Comparison of ENCODE assay signal across 8 cellular contexts in the genomic region with DNA sequence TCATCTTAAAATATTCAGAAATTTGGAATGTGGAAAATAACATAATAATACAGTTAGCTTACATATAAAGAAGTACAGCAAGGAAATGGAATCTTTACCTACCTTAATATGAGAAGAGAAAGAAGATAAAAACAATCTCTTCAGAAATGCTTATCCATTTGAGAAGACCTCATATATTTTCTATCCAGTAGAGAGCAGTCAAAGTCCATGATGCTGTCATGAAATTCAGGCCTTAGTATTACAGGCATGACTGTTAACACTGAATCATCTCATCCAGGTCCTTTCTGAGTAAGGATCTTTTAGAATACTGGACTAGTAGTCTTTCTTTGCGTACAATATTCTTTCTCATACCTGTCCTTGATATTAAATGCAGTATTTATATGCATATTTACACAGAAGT.
DNase-seq lines count a peak whose midpoint lies in the region; ATAC-seq lines count a peak whose summit lies in the region.

No MANE protein-coding gene starts in this region.

- DNase-seq in NCI-H510A treated with DMSO at 0.1 percent for 48 hours (lab: John Stamatoyannopoulos, UW) (peak; percentile 7), NCI-H510A (lab: John Stamatoyannopoulos, UW) (no peak), SK-N-DZ (ENCODE audit: low spot score) (peak; percentile 8), kidney tubule cell (ENCODE audit: low spot score) (peak; percentile 36), DMS79 (lab: John Stamatoyannopoulos, UW) (no peak), NCI-H2029 (lab: John Stamatoyannopoulos, UW) (no peak), NCI-H748 treated with DMSO at 0.1 percent for 48 hours (lab: John Stamatoyannopoulos, UW) (no peak)

- ATAC-seq in HG03025 (IDR thresholded peaks at IDR 0.05; ENCODE audit: low FRiP score, unreplicated experiment) = peak; percentile 63

Comparison
In these comparisons a context has a peak if more than half of its experiments do, and no peak if none do; other contexts are left out.
1. DNase-seq: peak in NCI-H510A treated with DMSO at 0.1 percent for 48 hours (single experiment), SK-N-DZ (single experiment) and kidney tubule cell (single experiment); none in NCI-H510A (single experiment), DMS79 (single experiment), NCI-H2029 (single experiment) and NCI-H748 treated with DMSO at 0.1 percent for 48 hours (single experiment).